ENCODE assay signal across 8 cellular contexts in genomic region chr5:68240196-68240595, GRCh38. TPM values are rescaled to one million over a fixed set of nuclear protein-coding genes. Genes with fewer than 3 reads are reported as not detected.
DNase-seq lines count a peak whose midpoint lies in the region; ATAC-seq and TF ChIP-seq lines count a peak whose summit lies in the region.

No MANE protein-coding gene starts in this region.

- no peak for DNase-seq in left ventricle myocardium inferior
- DNase-seq in cardiac septum (ENCODE audit: low spot score): no peak
- peak; percentile 56 for DNase-seq in adipocyte (ENCODE audit: low read depth)
- DNase-seq in gastrocnemius medialis: no peak
- no peak for DNase-seq in NCI-H510A treated with DMSO at 0.1 percent for 48 hours (lab: John Stamatoyannopoulos, UW)
- DNase-seq in Right ventricle myocardium superior: no peak
- DNase-seq in stimulated activated CD4-positive, alpha-beta T cell treated with anti-CD3 and anti-CD28 coated beads, Interleukin-4, amount 100 ng/mL, for 24 hours: no peak

- peak overlapping the region; percentile 42 for H3K4me3 ChIP-seq in left ventricle myocardium inferior
- no peak overlapping the region for H3K4me3 ChIP-seq in adipocyte (ENCODE audit: low read length)
- no peak overlapping the region for H3K4me3 ChIP-seq in gastrocnemius medialis

- no peaks in the 10 kb centered on the region for H3K27me3 ChIP-seq in left ventricle myocardium inferior (ENCODE audit: low read depth)
- H3K27me3 ChIP-seq in adipocyte (replicated peaks; ENCODE audit: control insufficient read depth, insufficient read depth, low read length): no peaks in the 10 kb centered on the region
- no peaks in the 10 kb centered on the region for H3K27me3 ChIP-seq in gastrocnemius medialis

- H3K9ac ChIP-seq in adipocyte (ENCODE audit: low read length): peak overlapping the region; percentile 50

- no peaks in the 10 kb centered on the region for H3K36me3 ChIP-seq in left ventricle myocardium inferior
- peaks cover 15% of the 10 kb centered on the region for H3K36me3 ChIP-seq in adipocyte (ENCODE audit: control insufficient read depth, insufficient read depth, low read length, severe bottlenecking)
- H3K36me3 ChIP-seq in gastrocnemius medialis: no peaks in the 10 kb centered on the region

- ATAC-seq in HG03460 (IDR thresholded peaks at IDR 0.05; ENCODE audit: unreplicated experiment): peak; percentile 64
- ATAC-seq in gastrocnemius medialis: no peak
- no peak for ATAC-seq in Right ventricle myocardium superior (ENCODE audit: poor library complexity)

- H3K9me3 ChIP-seq in left ventricle myocardium inferior (replicated peaks) (no peaks in the 10 kb centered on the region), adipocyte (ENCODE audit: control insufficient read depth, low read length) (no peaks in the 10 kb centered on the region), gastrocnemius medialis (no peaks in the 10 kb centered on the region)

- TF ChIP-seq POLR2A in gastrocnemius medialis (IDR thresholded peaks at IDR 0.05): no peak

- H3K27ac ChIP-seq in left ventricle myocardium inferior (replicated peaks) (peak overlapping the region; percentile 72), gastrocnemius medialis (peak overlapping the region; percentile 46 to 69 (median 62))

- in situ Hi-C loops in gastrocnemius medialis (cut with MboI; ENCODE audit: low sequenced_read_pairs in 4 of 4): no loop called here

- TF ChIP-seq CTCF in left ventricle myocardium inferior (IDR thresholded peaks at IDR 0.05; ENCODE audit: borderline replicate concordance): no peak
- no peak for TF ChIP-seq CTCF in gastrocnemius medialis (IDR thresholded peaks at IDR 0.05 in 4 of 5, conservative IDR thresholded peaks at IDR 0.05 in 1 of 5)

- intact Hi-C loops in left ventricle myocardium inferior (cut with micrococcal nuclease) (no loop called here), cardiac septum (cut with DNase I) (no loop called here), gastrocnemius medialis (cut with DNase I; ENCODE audit: low total_unique reads) (no loop called here), Right ventricle myocardium superior (cut with DNase I) (no loop called here)

- H3K4me1 ChIP-seq in left ventricle myocardium inferior (peaks cover 100% of the 10 kb centered on the region), adipocyte (ENCODE audit: control insufficient read depth, insufficient read depth, low read length) (peaks cover 79% of the 10 kb centered on the region), gastrocnemius medialis (peaks cover 82 to 87% of the 10 kb centered on the region in 2 donors)

RNA-seq across cellular contexts. Expression of gene PIK3R1, which starts 24.6 kb away (rescaled TPM):
- total RNA-seq in left ventricle myocardium inferior (132 TPM), cardiac septum (166 TPM), gastrocnemius medialis (100 to 1,000 TPM in 2 of 4 donors, 10 to 100 TPM in 2; 87.2 to 129 (median 100) TPM), Right ventricle myocardium superior (103 TPM)
